8 cellular contexts compared by ENCODE assay signal in genomic region chr14:90758959-90759358, GRCh38. TPM values are rescaled to one million over a fixed set of nuclear protein-coding genes. Genes with fewer than 3 reads are reported as not detected.
DNase-seq lines count a peak whose midpoint lies in the region; ATAC-seq and TF ChIP-seq lines count a peak whose summit lies in the region.

No MANE protein-coding gene starts in this region.

- no peaks in the 10 kb centered on the region for H3K9me2 ChIP-seq in HCT116 (ENCODE audit: insufficient read depth)

- WGBS in heart left ventricle, 4 donors = 14 to 27% (median 18%) methylated on average over 13 of the region's 13 CpGs
- 19 to 41% (median 29%) methylated on average over 13 of the region's 13 CpGs for WGBS in psoas muscle, 3 donors

- no peak for TF ChIP-seq POLR2A in HCT116 (IDR thresholded peaks at IDR 0.05; ENCODE audit: borderline replicate concordance, extremely low read depth, insufficient read depth, insufficient read length)
- TF ChIP-seq POLR2A in heart left ventricle (IDR thresholded peaks at IDR 0.05) = no peak

- H3K9me3 ChIP-seq in HCT116 (ENCODE audit: control insufficient read depth in 1 of 2, insufficient read depth in 1 of 2, low read depth in 1 of 2, low read length in 2 of 2) = peaks cover 7 to 11% of the 10 kb centered on the region in 2 experiments; a peak in 2 of 4 replicates
- H3K9me3 ChIP-seq in heart left ventricle = peaks cover 0 to 16% (median 13%) of the 10 kb centered on the region in 12 donors
- H3K9me3 ChIP-seq in psoas muscle = peaks cover 9% of the 10 kb centered on the region

- RAD21 ChIA-PET in HCT116 (lab: Charles Lee; ENCODE audit: low non-redundant PET in 1 of 2, low total read pairs in 2 of 2, uncharacterized antibody in 2 of 2, unreplicated experiment in 2 of 2) = interaction anchor here in 1 of 2 experiments (0.7 kb wide), 1 partner anchor 92 kb away, joined by 3 read pairs; no protein-coding TSS in a partner anchor

- DNase-seq in HCT116 (ENCODE audit: low read depth, low spot score) = no peak
- DNase-seq in activated naive CD4-positive, alpha-beta T cell treated with anti-CD3 and anti-CD28 coated beads, Interleukin-2, amount 50 U/mL, for 16 hours = peak; percentile 15
- peak; percentile 76 to 83 (median 77) for DNase-seq in heart left ventricle
- DNase-seq in psoas muscle = peak; percentile 64 to 79
- no peak for DNase-seq in NCI-H774 (lab: John Stamatoyannopoulos, UW)
- DNase-seq in islet precursor cell = no peak
- no peak for DNase-seq in NCI-H510A treated with DMSO at 0.1 percent for 48 hours (lab: John Stamatoyannopoulos, UW)

- peak overlapping the region; percentile 64 for H3K9ac ChIP-seq in HCT116 (ENCODE audit: low read length)

- H3K4me3 ChIP-seq in ACC112 (ENCODE audit: low read depth, low read length) = peak overlapping the region; percentile 82
- H3K4me3 ChIP-seq in HCT116 (replicated peaks in 1 of 2; ENCODE audit: low read depth in 1 of 2, low read length in 2 of 2) = peak overlapping the region; percentile 43 to 54
- peak overlapping the region; percentile 15 to 74 (median 61) for H3K4me3 ChIP-seq in heart left ventricle
- peak overlapping the region; percentile 67 for H3K4me3 ChIP-seq in psoas muscle

- TF ChIP-seq CTCF in HCT116 (IDR thresholded peaks at IDR 0.05 in 2 of 3, conservative IDR thresholded peaks at IDR 0.05 in 1 of 3; ENCODE audit: borderline replicate concordance in 1 of 3, insufficient read depth in 1 of 3, low read depth in 2 of 3, low read length in 2 of 3) = no peak
- TF ChIP-seq CTCF in heart left ventricle (IDR thresholded peaks at IDR 0.05) = no peak
- no peak for TF ChIP-seq CTCF in psoas muscle (IDR thresholded peaks at IDR 0.05)

- intact Hi-C loops in HCT116 (cut with micrococcal nuclease) (loop anchor here (5.0 to 10.0 kb wide), 2 partner anchors 427 to 454 kb away; partner anchors contain the start of gene NRDE2), heart left ventricle (cut with DNase I) (loop anchor here (1.0 to 10.0 kb wide), 15 partner anchors 58 to 462 kb away; partner anchors contain the start of genes CALM1 (in 7 of the 10), NRDE2 (in 1 of the 10) and TTC7B (in 1 of the 10)), psoas muscle (cut with DNase I) (loop anchor here (1.0 to 5.0 kb wide), 5 partner anchors 132 to 457 kb away; partner anchors contain the start of gene CALM1 (in 2 of the 2))

- H3K36me3 ChIP-seq in ACC112 (ENCODE audit: insufficient read depth, low read length) (peaks cover 4% of the 10 kb centered on the region; the same call in 1 of the 2 replicates), HCT116 (ENCODE audit: control insufficient read depth in 1 of 2, insufficient read depth in 2 of 2, low read length in 2 of 2) (no peaks in the 10 kb centered on the region), heart left ventricle (peaks cover 0 to 9% (median 0%) of the 10 kb centered on the region in 9 donors), psoas muscle (ENCODE audit: insufficient read depth in 1 of 2, low read depth in 1 of 2) (no peaks in the 10 kb centered on the region)

- H2AFZ ChIP-seq in ACC112 (ENCODE audit: low read length, unreplicated experiment) = peak overlapping the region; percentile 86
- peak overlapping the region; percentile 59 for H2AFZ ChIP-seq in HCT116 (ENCODE audit: low read depth, low read length, poor library complexity, severe bottlenecking)

- H3K4me2 ChIP-seq in HCT116 (ENCODE audit: low read length) = peak overlapping the region; percentile 76

- H3K79me2 ChIP-seq in ACC112 (ENCODE audit: control insufficient read depth, insufficient read depth, low read length, unreplicated experiment) (no peaks in the 10 kb centered on the region), HCT116 (ENCODE audit: insufficient read depth, low read length) (no peaks in the 10 kb centered on the region)

- no peak overlapping the region for H3K27ac ChIP-seq in ACC112 (ENCODE audit: low read depth, low read length)
- H3K27ac ChIP-seq in HCT116 (ENCODE audit: low read depth, low read length) = peak overlapping the region; percentile 48; the same call in 1 of the 2 replicates
- H3K27ac ChIP-seq in heart left ventricle = peak overlapping the region; percentile 91 to 98 (median 94)
- H3K27ac ChIP-seq in psoas muscle = peak overlapping the region; percentile 92

- CTCF ChIA-PET in HCT116 (lab: Charles Lee) = interaction anchor here (0.8 to 3.9 kb wide), 19 partner anchors 12 to 820 kb away, joined by 3 to 32 read pairs (median 4); partner anchors contain the start of genes EFCAB11 and RPS6KA5

- H3K27me3 ChIP-seq in ACC112 (ENCODE audit: insufficient read depth, low read length) = no peaks in the 10 kb centered on the region
- no peaks in the 10 kb centered on the region for H3K27me3 ChIP-seq in HCT116 (ENCODE audit: insufficient read depth, low read length)
- no peaks in the 10 kb centered on the region for H3K27me3 ChIP-seq in heart left ventricle
- H3K27me3 ChIP-seq in psoas muscle (ENCODE audit: insufficient read depth in 3 of 3, low read length in 2 of 3) = no peaks in the 10 kb centered on the region

- H4K20me1 ChIP-seq in HCT116 (ENCODE audit: insufficient read depth) = no peaks in the 10 kb centered on the region

- ATAC-seq in HCT116 (no peak), heart left ventricle (peak; percentile 53 to 85 (median 76)), psoas muscle (peak; percentile 10 to 30 (median 16))

- BruUV-seq in HCT116 (replicated peaks; lab: Mats Ljungman, UMichigan) = no TSS peak

- no peak for TF ChIP-seq RAD21 in HCT116 (IDR thresholded peaks at IDR 0.05; ENCODE audit: low read depth)

- POLR2A ChIA-PET in HCT116 (lab: Charles Lee) = no interaction called here

- H3K4me1 ChIP-seq in ACC112 (ENCODE audit: control insufficient read depth, insufficient read depth, low read length, unreplicated experiment) (peaks cover 11% of the 10 kb centered on the region), HCT116 (ENCODE audit: control insufficient read depth in 1 of 2, insufficient read depth in 2 of 2, low read length in 2 of 2) (peaks cover 10 to 15% of the 10 kb centered on the region in 2 experiments; a peak in 3 of 4 replicates), heart left ventricle (peaks cover 0 to 31% (median 22%) of the 10 kb centered on the region in 12 donors), psoas muscle (peaks cover 26% of the 10 kb centered on the region)

TF ChIP-seq in HCT116, 20 proteins besides CTCF, POLR2A, EP300 and RAD21:
- no peak for TF ChIP-seq MAX (IDR thresholded peaks at IDR 0.05)
- TF ChIP-seq EZH2 (IDR thresholded peaks at IDR 0.05) = no peak
- no peak for TF ChIP-seq FOSL1 (IDR thresholded peaks at IDR 0.05; ENCODE audit: low read depth)
- TF ChIP-seq JUND (IDR thresholded peaks at IDR 0.05) = no peak
- TF ChIP-seq EGR1 (IDR thresholded peaks at IDR 0.05; ENCODE audit: low read depth) = no peak
- TF ChIP-seq CEBPB (IDR thresholded peaks at IDR 0.05; ENCODE audit: low read depth) = no peak
- TF ChIP-seq ELF1 (IDR thresholded peaks at IDR 0.05; ENCODE audit: borderline replicate concordance, low read depth) = no peak
- TF ChIP-seq ZBTB33 (IDR thresholded peaks at IDR 0.05; ENCODE audit: extremely low read depth, insufficient replicate concordance, low read length) = no peak
- no peak for TF ChIP-seq ZFX (IDR thresholded peaks at IDR 0.05)
- no peak for TF ChIP-seq ZNF274 (IDR thresholded peaks at IDR 0.05; ENCODE audit: low read depth, low read length)
- TF ChIP-seq TCF7L2 (IDR thresholded peaks at IDR 0.05; ENCODE audit: borderline replicate concordance, extremely low read depth, insufficient read depth, insufficient read length) = no peak
- no peak for TF ChIP-seq YY1 (IDR thresholded peaks at IDR 0.05; ENCODE audit: extremely low read depth, insufficient replicate concordance, low read depth, low read length)
- no peak for TF ChIP-seq ATF3 (IDR thresholded peaks at IDR 0.05)
- TF ChIP-seq SP1 (IDR thresholded peaks at IDR 0.05; ENCODE audit: low read depth) = no peak
- no peak for TF ChIP-seq EZH2phosphoT487 (IDR thresholded peaks at IDR 0.05; ENCODE audit: borderline replicate concordance)
- no peak for TF ChIP-seq POLR2AphosphoS5 (IDR thresholded peaks at IDR 0.05; ENCODE audit: low read depth, low read length)
- no peak for TF ChIP-seq CBX3 (IDR thresholded peaks at IDR 0.05; ENCODE audit: low read depth)
- TF ChIP-seq SRF (IDR thresholded peaks at IDR 0.05; ENCODE audit: low read depth) = no peak
- TF ChIP-seq SIN3A (IDR thresholded peaks at IDR 0.05; ENCODE audit: low read depth) = no peak
TF ChIP-seq in HCT116: peak in this region for 0.

RNA-seq across cellular contexts. Expression of gene TTC7B, which starts 57.3 kb away (rescaled TPM):
- total RNA-seq in HCT116 (2021; ENCODE audit: unreplicated experiment) = 70.6 TPM
- polyA plus RNA-seq in HCT116 (2012) = 66.2 and 71.8 TPM in 2 replicates
- 10 to 100 TPM; 54.5 to 76.1 (median 67.9) TPM for total RNA-seq in heart left ventricle
- polyA plus RNA-seq in heart left ventricle = 10 to 100 TPM; 20.3 to 38.6 TPM
- 10 to 100 TPM; 59.0 to 97.0 (median 75.3) TPM for total RNA-seq in psoas muscle
- 10 to 100 TPM; 18.9 to 38.0 (median 30.2) TPM for polyA plus RNA-seq in psoas muscle

Comparison
In these comparisons a context has a peak if more than half of its experiments do, and no peak if none do; other contexts are left out.
1. DNase-seq: peak in activated naive CD4-positive, alpha-beta T cell treated with anti-CD3 and anti-CD28 coated beads, Interleukin-2, amount 50 U/mL, for 16 hours (single experiment), heart left ventricle (5 of 5) and psoas muscle (2 of 2); none in HCT116 (single experiment), NCI-H774 (single experiment), islet precursor cell (single experiment) and NCI-H510A treated with DMSO at 0.1 percent for 48 hours (single experiment).
2. Peak in every context shown above with its lines, with median percentiles within 50 percentile points of each other: H3K4me3 ChIP-seq.